In the genomic region with DNA sequence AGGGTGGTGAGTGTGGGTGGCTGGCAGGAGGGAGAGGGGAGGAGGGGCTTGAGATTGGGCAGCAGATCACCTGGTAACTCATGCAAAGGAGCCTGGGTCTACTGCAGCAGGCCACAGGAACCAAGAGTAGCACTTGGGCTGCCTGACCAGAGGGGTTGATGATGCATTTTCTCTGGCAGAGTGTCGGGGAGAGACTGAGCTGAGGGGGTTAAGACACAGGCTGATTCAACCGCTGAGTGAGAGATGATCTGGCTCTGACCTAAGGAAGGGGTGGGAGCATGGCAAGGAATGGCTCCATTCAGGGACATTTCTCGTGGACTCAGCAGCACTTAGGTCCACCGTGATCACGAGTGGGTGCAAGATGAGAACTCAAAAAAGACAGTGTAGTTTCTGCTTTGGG, we compare ENCODE assay signal across 22 cellular contexts.
DNase-seq lines count a peak whose midpoint lies in the region; ATAC-seq lines count a peak whose summit lies in the region.
"Had no signal": no experiment of that assay in that cellular context is flagged by ENCODE, and none has a peak within 500 bp of the region (broad histone marks: within the 10 kb centered on the region; RNA-seq: fewer than 3 reads in every experiment).

No MANE protein-coding gene starts in this region.

- no peaks in the 10 kb centered on the region for H3K36me3 Mint-ChIP-seq in T-helper 2 cell treated with Interferon-gamma antibody and Interleukin-4, amounts not matched to agents 5 μg/mL and 100 μg/mL, for 36 hours (ENCODE audit: low read depth)
- H3K36me3 Mint-ChIP-seq: activated CD8-positive, alpha-beta memory T cell treated with anti-CD3 and anti-CD28 coated beads, Interleukin-2, amount 10 ng/mL, durations not matched to agents 7 days and 5 days; CD14-positive monocyte had no signal

- no peak overlapping the region for H3K27ac Mint-ChIP-seq in stimulated activated naive CD8-positive, alpha-beta T cell treated with anti-CD3 and anti-CD28 coated beads, Interleukin-15, amount 100 ng/mL, for 72 hours
- H3K27ac Mint-ChIP-seq in T-helper 2 cell treated with Interferon-gamma antibody and Interleukin-4, amounts not matched to agents 5 μg/mL and 100 μg/mL, for 36 hours: no peak overlapping the region
- H3K27ac Mint-ChIP-seq: activated CD8-positive, alpha-beta memory T cell treated with anti-CD3 and anti-CD28 coated beads, Interleukin-2, amount 10 ng/mL, durations not matched to agents 7 days and 5 days; activated naive CD8-positive, alpha-beta T cell treated with anti-CD3 and anti-CD28 coated beads, Interleukin-2, amount 50 U/mL, for 24 hours; activated T-helper 17 cell treated with anti-CD3 and anti-CD28 coated beads, Interleukin-2, amount 50 U/mL, for 72 hours; CD14-positive monocyte; effector memory CD8-positive, alpha-beta T cell; GM23338 had no signal

- no peak for DNase-seq in stimulated activated naive CD8-positive, alpha-beta T cell treated with anti-CD3 and anti-CD28 coated beads, Interleukin-15, amount 100 ng/mL, for 72 hours
- DNase-seq in stimulated activated naive CD8-positive, alpha-beta T cell treated with anti-CD3 and anti-CD28 coated beads, Interleukin-15, Interleukin-2, amounts not matched to agents 100 U/mL and 50 U/mL, for 24 hours: no peak
- DNase-seq in T1000 (lab: John Stamatoyannopoulos, UW) (peak; percentile 29), fibroblast of peridontal ligament (ENCODE audit: extremely low read depth) (peak; percentile 65), HuH-7 (ENCODE audit: low spot score) (no peak), HK-2 (ENCODE audit: unreplicated experiment) (no peak)
- DNase-seq in T-helper 2 cell treated with Interferon-gamma antibody and Interleukin-4, amounts not matched to agents 5 μg/mL and 100 μg/mL, for 36 hours (ENCODE audit: low spot score): no peak
- DNase-seq: activated CD8-positive, alpha-beta memory T cell treated with anti-CD3 and anti-CD28 coated beads, Interleukin-2, amount 10 ng/mL, durations not matched to agents 7 days and 5 days; activated naive CD8-positive, alpha-beta T cell treated with anti-CD3 and anti-CD28 coated beads, Interleukin-2, amount 50 U/mL, for 24 hours; effector memory CD8-positive, alpha-beta T cell; hippocampal formation; kidney glomerular epithelial cell; MV-4-11; NCI-H524 treated with DMSO at 0.1 percent for 48 hours; OCI-M1; stimulated activated CD4-positive, alpha-beta T cell treated with anti-CD3 and anti-CD28 coated beads, Interleukin-4, amount 100 ng/mL, for 4 hours; T-helper 9 cell had no signal

- peaks cover 16% of the 10 kb centered on the region for H3K27me3 Mint-ChIP-seq in stimulated activated naive CD8-positive, alpha-beta T cell treated with anti-CD3 and anti-CD28 coated beads, Interleukin-15, amount 100 ng/mL, for 72 hours
- peaks cover 12% of the 10 kb centered on the region for H3K27me3 Mint-ChIP-seq in T-helper 2 cell treated with Interferon-gamma antibody and Interleukin-4, amounts not matched to agents 5 μg/mL and 100 μg/mL, for 36 hours (ENCODE audit: low read depth)
- H3K27me3 Mint-ChIP-seq: activated naive CD8-positive, alpha-beta T cell treated with anti-CD3 and anti-CD28 coated beads, Interleukin-2, amount 50 U/mL, for 24 hours had no signal

- H3K4me3 Mint-ChIP-seq in stimulated activated naive CD8-positive, alpha-beta T cell treated with anti-CD3 and anti-CD28 coated beads, Interleukin-15, amount 100 ng/mL, for 72 hours: no peak overlapping the region
- H3K4me3 Mint-ChIP-seq in T-helper 2 cell treated with Interferon-gamma antibody and Interleukin-4, amounts not matched to agents 5 μg/mL and 100 μg/mL, for 36 hours: no peak overlapping the region
- H3K4me3 Mint-ChIP-seq: activated CD8-positive, alpha-beta memory T cell treated with anti-CD3 and anti-CD28 coated beads, Interleukin-2, amount 10 ng/mL, durations not matched to agents 7 days and 5 days; activated naive CD8-positive, alpha-beta T cell treated with anti-CD3 and anti-CD28 coated beads, Interleukin-2, amount 50 U/mL, for 24 hours; activated T-helper 17 cell treated with anti-CD3 and anti-CD28 coated beads, Interleukin-2, amount 50 U/mL, for 72 hours; CD14-positive monocyte; effector memory CD8-positive, alpha-beta T cell; GM23338 had no signal

- H3K4me1 Mint-ChIP-seq in stimulated activated naive CD8-positive, alpha-beta T cell treated with anti-CD3 and anti-CD28 coated beads, Interleukin-15, amount 100 ng/mL, for 72 hours: peaks cover 7% of the 10 kb centered on the region
- no peaks in the 10 kb centered on the region for H3K4me1 Mint-ChIP-seq in T-helper 2 cell treated with Interferon-gamma antibody and Interleukin-4, amounts not matched to agents 5 μg/mL and 100 μg/mL, for 36 hours (ENCODE audit: low read depth)
- H3K4me1 Mint-ChIP-seq: activated naive CD8-positive, alpha-beta T cell treated with anti-CD3 and anti-CD28 coated beads, Interleukin-2, amount 50 U/mL, for 24 hours; activated T-helper 17 cell treated with anti-CD3 and anti-CD28 coated beads, Interleukin-2, amount 50 U/mL, for 72 hours; CD14-positive monocyte had no signal

- ATAC-seq in stimulated activated naive CD8-positive, alpha-beta T cell treated with anti-CD3 and anti-CD28 coated beads, Interleukin-15, amount 100 ng/mL, for 72 hours: peak; percentile 7
- ATAC-seq in stimulated activated naive CD8-positive, alpha-beta T cell treated with anti-CD3 and anti-CD28 coated beads, Interleukin-15, Interleukin-2, amounts not matched to agents 100 U/mL and 50 U/mL, for 24 hours: no peak
- no peak for ATAC-seq in HG03460 (IDR thresholded peaks at IDR 0.05; ENCODE audit: unreplicated experiment)
- ATAC-seq: activated CD4-positive, CD25-positive, alpha-beta regulatory T cell treated with anti-CD3 and anti-CD28 coated beads, Interleukin-2, amount 50 U/mL, for 24 hours; activated CD8-positive, alpha-beta memory T cell treated with anti-CD3 and anti-CD28 coated beads, Interleukin-2, amount 10 ng/mL, durations not matched to agents 7 days and 5 days; activated naive CD8-positive, alpha-beta T cell treated with anti-CD3 and anti-CD28 coated beads, Interleukin-2, amount 50 U/mL, for 24 hours; activated T-helper 17 cell treated with anti-CD3 and anti-CD28 coated beads, Interleukin-2, amount 50 U/mL, for 72 hours; effector memory CD8-positive, alpha-beta T cell; GM23338 had no signal

- no peaks in the 10 kb centered on the region for H3K9me3 Mint-ChIP-seq in stimulated activated naive CD8-positive, alpha-beta T cell treated with anti-CD3 and anti-CD28 coated beads, Interleukin-15, amount 100 ng/mL, for 72 hours
- H3K9me3 Mint-ChIP-seq in T-helper 2 cell treated with Interferon-gamma antibody and Interleukin-4, amounts not matched to agents 5 μg/mL and 100 μg/mL, for 36 hours: no peaks in the 10 kb centered on the region
- H3K9me3 Mint-ChIP-seq: activated naive CD8-positive, alpha-beta T cell treated with anti-CD3 and anti-CD28 coated beads, Interleukin-2, amount 50 U/mL, for 24 hours; activated T-helper 17 cell treated with anti-CD3 and anti-CD28 coated beads, Interleukin-2, amount 50 U/mL, for 72 hours; CD14-positive monocyte; effector memory CD8-positive, alpha-beta T cell; GM23338 had no signal

Comparison
In these comparisons a context has a peak if more than half of its experiments do, and no peak if none do; other contexts are left out.
1. DNase-seq: peak in T1000 (single experiment) and fibroblast of peridontal ligament (single experiment); none in stimulated activated naive CD8-positive, alpha-beta T cell treated with anti-CD3 and anti-CD28 coated beads, Interleukin-15, amount 100 ng/mL, for 72 hours (0 of 2), stimulated activated naive CD8-positive, alpha-beta T cell treated with anti-CD3 and anti-CD28 coated beads, Interleukin-15, Interleukin-2, amounts not matched to agents 100 U/mL and 50 U/mL, for 24 hours (single experiment), HuH-7 (single experiment), T-helper 2 cell treated with Interferon-gamma antibody and Interleukin-4, amounts not matched to agents 5 μg/mL and 100 μg/mL, for 36 hours (single experiment) and HK-2 (single experiment).